ENCODE assay signal across 1 cellular context in the genomic region with DNA sequence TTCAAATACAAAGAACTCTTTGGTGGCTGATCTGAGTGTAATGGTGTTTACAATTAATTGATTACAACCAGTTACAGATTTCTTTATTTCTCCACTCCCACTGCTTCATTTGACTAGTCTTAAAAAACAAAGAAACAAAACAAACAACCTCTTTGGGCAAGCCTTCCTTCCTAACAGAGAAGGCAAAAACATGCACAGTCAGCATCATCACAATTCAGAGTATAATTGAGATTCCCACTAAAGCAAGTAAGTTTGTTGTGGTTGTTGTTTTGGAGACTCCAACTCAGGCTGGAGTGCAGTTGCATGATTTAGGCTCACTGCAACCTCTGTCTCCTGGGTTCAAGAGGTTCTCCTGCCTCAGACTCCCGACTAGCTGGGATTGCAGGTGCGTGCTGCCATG.
TF ChIP-seq lines count a peak whose summit lies in the region.

No MANE protein-coding gene starts in this region.

TF ChIP-seq in HepG2, 621 proteins besides CTCF, POLR2A, EP300 and RAD21 (continued from another document):
- no peak for TF ChIP-seq HIC2 (CRISPR knock-in tag; IDR thresholded peaks at IDR 0.05; ENCODE audit: low read depth)
- TF ChIP-seq KAT7 (CRISPR knock-in tag; IDR thresholded peaks at IDR 0.05; ENCODE audit: borderline replicate concordance), result no peak
- TF ChIP-seq RORA (CRISPR knock-in tag; IDR thresholded peaks at IDR 0.05), result no peak
- TF ChIP-seq ZNF781 (CRISPR knock-in tag; IDR thresholded peaks at IDR 0.05; ENCODE audit: borderline replicate concordance, not compliant biosample characterization), result no peak
- no peak for TF ChIP-seq MXD4 (CRISPR knock-in tag; IDR thresholded peaks at IDR 0.05)
